17 cellular contexts compared by ENCODE assay signal in the genomic region with DNA sequence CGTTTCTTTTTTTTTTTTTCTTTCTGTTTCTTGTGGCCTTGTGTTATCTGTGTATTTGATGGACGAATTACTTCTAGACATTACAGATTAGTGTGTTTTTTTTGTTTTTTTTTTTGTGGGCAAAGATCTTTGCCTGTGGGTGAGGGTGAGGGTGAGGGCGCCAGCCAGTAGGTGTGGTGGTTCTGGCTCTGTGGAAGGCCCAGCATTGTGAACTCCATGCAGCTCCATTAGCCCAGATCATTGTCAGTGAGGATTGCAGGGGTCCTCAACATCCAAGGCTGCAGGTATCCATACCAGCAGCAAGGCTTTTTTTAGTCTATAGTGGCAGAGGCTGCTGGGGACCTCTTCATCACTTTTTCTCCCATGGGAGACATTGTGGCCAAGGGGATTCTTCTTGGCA. TPM values are rescaled to one million over a fixed set of nuclear protein-coding genes. Genes with fewer than 3 reads are reported as not detected.
DNase-seq lines count a peak whose midpoint lies in the region; ATAC-seq lines count a peak whose summit lies in the region.
"Had no signal": no experiment of that assay in that cellular context is flagged by ENCODE, and none has a peak within 500 bp of the region (broad histone marks: within the 10 kb centered on the region; RNA-seq: fewer than 3 reads in every experiment).

No MANE protein-coding gene starts in this region.

- intact Hi-C loops in activated CD4-positive, alpha-beta T cell treated with anti-CD3 and anti-CD28 coated beads for 36 hours (cut with DNase I, micrococcal nuclease), result no loop called here
- intact Hi-C loops in CD4-positive, alpha-beta memory T cell (cut with micrococcal nuclease), result loop anchor here (1.0 kb wide), 1 partner anchor 13 kb away; a partner anchor contains a TSS
- intact Hi-C loops in activated CD4-positive, alpha-beta memory T cell treated with anti-CD3 and anti-CD28 coated beads for 36 hours (cut with micrococcal nuclease), result no loop called here

- peaks cover 42% of the 10 kb centered on the region for H3K4me1 Mint-ChIP-seq in activated CD4-positive, alpha-beta T cell treated with anti-CD3 and anti-CD28 coated beads for 36 hours
- H3K4me1 Mint-ChIP-seq in CD4-positive, alpha-beta memory T cell, result peaks cover 42 to 76% (median 46%) of the 10 kb centered on the region in 4 donors
- H3K4me1 Mint-ChIP-seq in activated CD4-positive, alpha-beta memory T cell treated with anti-CD3 and anti-CD28 coated beads for 36 hours (ENCODE audit: low read depth), result peaks cover 49% of the 10 kb centered on the region
- H3K4me1 Mint-ChIP-seq in central memory CD8-positive, alpha-beta T cell, result peaks cover 39% of the 10 kb centered on the region

- peaks cover 76% of the 10 kb centered on the region for H3K36me3 Mint-ChIP-seq in activated CD4-positive, alpha-beta T cell treated with anti-CD3 and anti-CD28 coated beads for 36 hours (ENCODE audit: low read depth)
- H3K36me3 Mint-ChIP-seq in CD4-positive, alpha-beta memory T cell, result peaks cover 51 to 61% of the 10 kb centered on the region in 2 donors
- H3K36me3 Mint-ChIP-seq in activated CD4-positive, alpha-beta memory T cell treated with anti-CD3 and anti-CD28 coated beads for 36 hours, result peaks cover 59% of the 10 kb centered on the region
- peaks cover 41% of the 10 kb centered on the region for H3K36me3 Mint-ChIP-seq in central memory CD8-positive, alpha-beta T cell (ENCODE audit: insufficient read depth)

- H3K4me1 ChIP-seq in CD4-positive, alpha-beta memory T cell (ENCODE audit: insufficient read depth, low read length), result peaks cover 55% of the 10 kb centered on the region
- H3K4me1 ChIP-seq: thyroid gland had no signal

- H3K27me3 ChIP-seq in CD4-positive, alpha-beta memory T cell (ENCODE audit: insufficient read depth, low read length), result no peaks in the 10 kb centered on the region
- H3K27me3 ChIP-seq: thyroid gland had no signal

- H3K4me3 ChIP-seq in CD4-positive, alpha-beta memory T cell (ENCODE audit: low read length in 2 of 2), result peak overlapping the region in 1 of 2 donors; percentile 33
- H3K4me3 ChIP-seq: thyroid gland had no signal

- H3K4me3 Mint-ChIP-seq in activated CD4-positive, alpha-beta T cell treated with anti-CD3 and anti-CD28 coated beads for 36 hours, result no peak overlapping the region
- peak overlapping the region; percentile 57 to 79 (median 74) for H3K4me3 Mint-ChIP-seq in CD4-positive, alpha-beta memory T cell
- no peak overlapping the region for H3K4me3 Mint-ChIP-seq in activated CD4-positive, alpha-beta memory T cell treated with anti-CD3 and anti-CD28 coated beads for 36 hours
- H3K4me3 Mint-ChIP-seq in central memory CD8-positive, alpha-beta T cell, result peak overlapping the region; percentile 67

- DNase-seq in activated CD4-positive, alpha-beta T cell treated with anti-CD3 and anti-CD28 coated beads for 36 hours, result no peak
- no peak for DNase-seq in activated CD4-positive, alpha-beta T cell treated with anti-CD3 and anti-CD28 coated beads, Interleukin-2, amount 50 U/mL, for 4 hours
- DNase-seq in CD4-positive, alpha-beta memory T cell, result peak in 4 of 5 donors; percentile 26 to 49 (median 42)
- no peak for DNase-seq in activated CD4-positive, alpha-beta memory T cell treated with anti-CD3 and anti-CD28 coated beads for 36 hours
- DNase-seq in central memory CD8-positive, alpha-beta T cell (ENCODE audit: low spot score in 2 of 2), result no peak
- no peak for DNase-seq in mucosa of gallbladder (ENCODE audit: low spot score)
- DNase-seq in stimulated activated CD4-positive, alpha-beta T cell treated with anti-CD3 and anti-CD28 coated beads, Interleukin-2, amount 100 ng/mL, for 24 hours, result no peak
- DNase-seq: C1 segment of cervical spinal cord, erythroblast, kidney glomerular epithelial cell, mesenchymal stem cell, NCI-H1417 treated with DMSO at 0.1 percent for 48 hours, NCI-H2171, NCI-H69, OCI-M1, thyroid gland had no signal

- H3K27ac ChIP-seq in CD4-positive, alpha-beta memory T cell (ENCODE audit: low read depth, low read length), result peak overlapping the region; percentile 35
- H3K27ac ChIP-seq: thyroid gland had no signal

- peaks cover 25% of the 10 kb centered on the region for H3K36me3 ChIP-seq in CD4-positive, alpha-beta memory T cell (ENCODE audit: insufficient read depth, low read length)

- POLR2A ChIA-PET in activated CD4-positive, alpha-beta T cell treated with anti-CD3 and anti-CD28 coated beads for 36 hours (lab: Charles Lee), result no interaction called here
- POLR2A ChIA-PET in CD4-positive, alpha-beta memory T cell (lab: Charles Lee; ENCODE audit: partially characterized antibody), result interaction anchor here (1.1 to 2.0 kb wide), 10 partner anchors 11 to 93 kb away, joined by 3 to 10 read pairs (median 4); no protein-coding TSS in a partner anchor
- POLR2A ChIA-PET in activated CD4-positive, alpha-beta memory T cell treated with anti-CD3 and anti-CD28 coated beads for 36 hours (lab: Charles Lee), result interaction anchor here (0.8 kb wide), 1 partner anchor 61 kb away, joined by 4 read pairs; no protein-coding TSS in a partner anchor

- H3K27me3 Mint-ChIP-seq in activated CD4-positive, alpha-beta T cell treated with anti-CD3 and anti-CD28 coated beads for 36 hours, result no peaks in the 10 kb centered on the region
- H3K27me3 Mint-ChIP-seq in CD4-positive, alpha-beta memory T cell, result no peaks in the 10 kb centered on the region
- no peaks in the 10 kb centered on the region for H3K27me3 Mint-ChIP-seq in activated CD4-positive, alpha-beta memory T cell treated with anti-CD3 and anti-CD28 coated beads for 36 hours
- no peaks in the 10 kb centered on the region for H3K27me3 Mint-ChIP-seq in central memory CD8-positive, alpha-beta T cell

- peak overlapping the region; percentile 69 for H3K27ac Mint-ChIP-seq in activated CD4-positive, alpha-beta T cell treated with anti-CD3 and anti-CD28 coated beads for 36 hours
- peak overlapping the region; percentile 86 to 99 (median 93) for H3K27ac Mint-ChIP-seq in CD4-positive, alpha-beta memory T cell
- peak overlapping the region; percentile 51 for H3K27ac Mint-ChIP-seq in activated CD4-positive, alpha-beta memory T cell treated with anti-CD3 and anti-CD28 coated beads for 36 hours
- H3K27ac Mint-ChIP-seq in central memory CD8-positive, alpha-beta T cell (ENCODE audit: low read depth), result peak overlapping the region; percentile 91

- no peaks in the 10 kb centered on the region for H3K9me3 ChIP-seq in CD4-positive, alpha-beta memory T cell (ENCODE audit: control insufficient read depth in 1 of 2, low read length in 2 of 2)
- H3K9me3 ChIP-seq: thyroid gland had no signal

- CTCF ChIA-PET in activated CD4-positive, alpha-beta T cell treated with anti-CD3 and anti-CD28 coated beads for 36 hours (lab: Charles Lee), result interaction anchor here (0.6 to 4.9 kb wide), 7 partner anchors 11 to 570 kb away, joined by 3 to 34 read pairs (median 3); no protein-coding TSS in a partner anchor
- CTCF ChIA-PET in CD4-positive, alpha-beta memory T cell (lab: Charles Lee; ENCODE audit: partially characterized antibody), result interaction anchor here (0.7 to 2.3 kb wide), 11 partner anchors 9 to 306 kb away, joined by 3 to 11 read pairs (median 4); no protein-coding TSS in a partner anchor
- CTCF ChIA-PET in activated CD4-positive, alpha-beta memory T cell treated with anti-CD3 and anti-CD28 coated beads for 36 hours (lab: Charles Lee), result interaction anchor here (0.6 to 1.7 kb wide), 6 partner anchors 11 to 253 kb away, joined by 3 to 10 read pairs (median 3); no protein-coding TSS in a partner anchor

- no peak for ATAC-seq in activated CD4-positive, alpha-beta T cell treated with anti-CD3 and anti-CD28 coated beads for 36 hours
- peak; percentile 46 for ATAC-seq in central memory CD8-positive, alpha-beta T cell (replicated peaks; ENCODE audit: extremely low read depth, poor library complexity, severe bottlenecking)
- ATAC-seq in HG02623 (IDR thresholded peaks at IDR 0.05; ENCODE audit: unreplicated experiment), result no peak

- peaks cover 13% of the 10 kb centered on the region for H3K9me3 Mint-ChIP-seq in activated CD4-positive, alpha-beta T cell treated with anti-CD3 and anti-CD28 coated beads for 36 hours (ENCODE audit: low read depth)
- H3K9me3 Mint-ChIP-seq in CD4-positive, alpha-beta memory T cell, result peaks cover 0 to 18% (median 5%) of the 10 kb centered on the region in 8 donors
- H3K9me3 Mint-ChIP-seq in activated CD4-positive, alpha-beta memory T cell treated with anti-CD3 and anti-CD28 coated beads for 36 hours, result no peaks in the 10 kb centered on the region
- H3K9me3 Mint-ChIP-seq in central memory CD8-positive, alpha-beta T cell, result no peaks in the 10 kb centered on the region

RNA-seq across cellular contexts. Expression of a gene that starts 13.7 kb away (rescaled TPM):
- total RNA-seq in activated CD4-positive, alpha-beta T cell treated with anti-CD3 and anti-CD28 coated beads for 36 hours, result 10 to 100 TPM; 33.0 to 48.8 TPM
- total RNA-seq in CD4-positive, alpha-beta memory T cell, result 10 to 100 TPM; 60.9 to 61.2 TPM
- 10 to 100 TPM; 28.8 to 33.4 TPM for polyA plus RNA-seq in CD4-positive, alpha-beta memory T cell
- 10 to 100 TPM; 33.7 to 34.3 TPM for total RNA-seq in activated CD4-positive, alpha-beta memory T cell treated with anti-CD3 and anti-CD28 coated beads for 36 hours
- 53.5 TPM for total RNA-seq in mucosa of gallbladder

RNA-seq across cellular contexts. Expression of a gene that starts 43.4 kb away (rescaled TPM):
- 100 to 1,000 TPM in 1 of 2 experiments, 10 to 100 TPM in 1; 99.2 to 109 TPM for total RNA-seq in activated CD4-positive, alpha-beta T cell treated with anti-CD3 and anti-CD28 coated beads for 36 hours
- total RNA-seq in CD4-positive, alpha-beta memory T cell, result 100 to 1,000 TPM; 197 to 198 TPM
- 10 to 100 TPM; 82.5 to 86.3 TPM for polyA plus RNA-seq in CD4-positive, alpha-beta memory T cell
- total RNA-seq in activated CD4-positive, alpha-beta memory T cell treated with anti-CD3 and anti-CD28 coated beads for 36 hours, result 100 to 1,000 TPM; 135 to 139 TPM
- 20.2 TPM for total RNA-seq in mucosa of gallbladder

Comparison
In these comparisons a context has a peak if more than half of its experiments do, and no peak if none do; other contexts are left out.
1. DNase-seq: peak in CD4-positive, alpha-beta memory T cell (4 of 5); none in activated CD4-positive, alpha-beta T cell treated with anti-CD3 and anti-CD28 coated beads for 36 hours (single experiment), activated CD4-positive, alpha-beta T cell treated with anti-CD3 and anti-CD28 coated beads, Interleukin-2, amount 50 U/mL, for 4 hours (0 of 2), activated CD4-positive, alpha-beta memory T cell treated with anti-CD3 and anti-CD28 coated beads for 36 hours (single experiment), central memory CD8-positive, alpha-beta T cell (0 of 2), mucosa of gallbladder (single experiment) and stimulated activated CD4-positive, alpha-beta T cell treated with anti-CD3 and anti-CD28 coated beads, Interleukin-2, amount 100 ng/mL, for 24 hours (0 of 2).
2. H3K4me3 Mint-ChIP-seq: peak in CD4-positive, alpha-beta memory T cell (8 of 8) and central memory CD8-positive, alpha-beta T cell (single experiment); none in activated CD4-positive, alpha-beta T cell treated with anti-CD3 and anti-CD28 coated beads for 36 hours (single experiment) and activated CD4-positive, alpha-beta memory T cell treated with anti-CD3 and anti-CD28 coated beads for 36 hours (single experiment).
3. Peak in every context shown above with its lines, with median percentiles within 50 percentile points of each other: H3K27ac Mint-ChIP-seq.